ENCODE assay signal across 23 cellular contexts in the genomic region with DNA sequence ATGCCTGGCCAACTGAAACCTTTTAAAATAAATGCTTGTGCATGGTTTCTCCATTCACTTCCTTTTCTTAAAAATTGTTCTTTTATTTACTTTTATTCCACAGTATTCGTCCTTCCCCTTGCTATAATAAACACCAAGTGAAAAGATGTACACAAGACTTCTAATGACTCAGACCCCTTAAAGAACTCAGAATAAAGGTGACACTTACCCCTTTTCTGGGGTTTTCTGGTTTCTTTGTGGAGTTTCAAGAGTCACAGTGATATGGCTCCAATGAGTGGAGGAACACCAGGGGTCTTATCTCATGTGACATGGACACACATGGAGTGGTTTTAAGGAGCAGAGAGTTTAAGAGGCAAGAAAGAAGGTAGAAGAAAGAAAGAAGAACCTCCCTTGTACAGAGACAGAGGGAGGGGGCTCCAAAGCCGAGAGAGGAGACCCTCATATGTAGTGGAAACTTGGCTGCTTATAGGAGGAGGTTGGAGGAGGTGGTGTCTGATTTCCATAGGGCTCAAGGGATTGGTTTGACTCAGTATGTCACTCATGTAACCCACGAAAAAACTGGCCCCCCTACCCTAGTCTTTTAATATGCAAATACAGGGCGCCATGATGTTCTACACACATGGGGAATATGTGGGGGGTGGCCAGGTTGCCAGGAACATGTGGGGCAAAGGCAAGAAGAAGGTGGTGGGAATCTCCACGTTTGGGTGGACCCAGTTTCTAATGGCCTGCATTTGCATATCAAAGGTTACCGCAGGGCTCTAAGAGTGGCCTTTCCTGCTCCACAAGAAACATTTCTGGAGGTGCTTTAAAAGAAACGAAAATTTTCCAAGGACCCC. TPM values are rescaled to one million over a fixed set of nuclear protein-coding genes. Genes with fewer than 3 reads are reported as not detected.
"Had no signal": no experiment of that assay in that cellular context is flagged by ENCODE, and none has a peak within 500 bp of the region (broad histone marks: within the 10 kb centered on the region; RNA-seq: fewer than 3 reads in every experiment).

No MANE protein-coding gene starts in this region.

- H3K27me3 ChIP-seq: ascending aorta, colonic mucosa, foreskin keratinocyte, tibial artery had no signal

- H3K4me3 ChIP-seq: ascending aorta, colonic mucosa, lung, smooth muscle cell, tibial artery had no signal

- H3K9me3 Mint-ChIP-seq: activated T-helper 17 cell treated with anti-CD3 and anti-CD28 coated beads, Interleukin-2, amount 50 U/mL, for 72 hours; central memory CD8-positive, alpha-beta T cell; nephron; stimulated activated memory B cell treated with anti-CD40 and anti-IgM and Interleukin-4, amounts not matched to agents 10 μg/mL and 1 μg/mL and 100 μg/mL, for 72 hours had no signal

- H3K36me3 ChIP-seq: ascending aorta, colonic mucosa, tibial artery had no signal

- H3K4me1 ChIP-seq: ascending aorta, colonic mucosa, foreskin keratinocyte, parathyroid adenoma, tibial artery had no signal

- H3K27ac ChIP-seq: ascending aorta, colonic mucosa, foreskin keratinocyte, parathyroid adenoma, tibial artery had no signal

- H3K9me3 ChIP-seq: ascending aorta, colonic mucosa, tibial artery had no signal

- H3K4me1 Mint-ChIP-seq: nephron had no signal

- DNase-seq: activated naive CD4-positive, alpha-beta T cell; colonic mucosa; foreskin keratinocyte; glutamatergic neuron; hippocampal formation; kidney; midbrain; stimulated activated CD4-positive, alpha-beta T cell treated with anti-CD3 and anti-CD28 coated beads, Interleukin-4, amount 100 ng/mL, for 4 hours; substantia nigra; tibial artery had no signal

- H3K27ac Mint-ChIP-seq: activated T-helper 17 cell treated with anti-CD3 and anti-CD28 coated beads, Interleukin-2, amount 50 U/mL, for 72 hours; nephron; stimulated activated memory B cell treated with anti-CD40 and anti-IgM and Interleukin-4, amounts not matched to agents 10 μg/mL and 1 μg/mL and 100 μg/mL, for 72 hours; T-helper 1 cell treated with Interleukin-12 subunit alpha and Interleukin-12 subunit beta and Interleukin-4 antibody, amounts not matched to agents 30 μg/mL and 1 μg/mL, for 36 hours had no signal

- H3K27me3 Mint-ChIP-seq: activated T-helper 17 cell treated with anti-CD3 and anti-CD28 coated beads, Interleukin-2, amount 50 U/mL, for 72 hours; central memory CD8-positive, alpha-beta T cell; stimulated activated memory B cell treated with anti-CD40 and anti-IgM and Interleukin-4, amounts not matched to agents 10 μg/mL and 1 μg/mL and 100 μg/mL, for 72 hours had no signal

- H3K36me3 Mint-ChIP-seq: stimulated activated memory B cell treated with anti-CD40 and anti-IgM and Interleukin-4, amounts not matched to agents 10 μg/mL and 1 μg/mL and 100 μg/mL, for 72 hours had no signal

- H3K4me3 Mint-ChIP-seq: activated T-helper 17 cell treated with anti-CD3 and anti-CD28 coated beads, Interleukin-2, amount 50 U/mL, for 72 hours; central memory CD8-positive, alpha-beta T cell; nephron; stimulated activated memory B cell treated with anti-CD40 and anti-IgM and Interleukin-4, amounts not matched to agents 10 μg/mL and 1 μg/mL and 100 μg/mL, for 72 hours; T-helper 1 cell treated with Interleukin-12 subunit alpha and Interleukin-12 subunit beta and Interleukin-4 antibody, amounts not matched to agents 30 μg/mL and 1 μg/mL, for 36 hours had no signal

RNA-seq across cellular contexts. Expression of a gene that starts 22.1 kb away (rescaled TPM):
- total RNA-seq: fibroblast of lung, foreskin keratinocyte had no signal

RNA-seq across cellular contexts. Expression of a gene that starts 44.5 kb away (rescaled TPM):
- total RNA-seq: activated T-helper 17 cell treated with anti-CD3 and anti-CD28 coated beads, Interleukin-2, amount 50 U/mL, for 72 hours; ascending aorta; epithelial cell of proximal tubule; fibroblast of lung; left lobe of liver; smooth muscle cell had no signal

RNA-seq across cellular contexts. Expression of a gene that starts 49.9 kb away (rescaled TPM):
- total RNA-seq: ascending aorta, epithelial cell of proximal tubule, fibroblast of lung, foreskin keratinocyte, smooth muscle cell, urinary bladder had no signal
